27 cellular contexts compared by ENCODE assay signal in genomic region chr15:31036783-31037182, GRCh38.
"Had no signal": no experiment of that assay in that cellular context is flagged by ENCODE, and none has a peak within 500 bp of the region (broad histone marks: within the 10 kb centered on the region; RNA-seq: fewer than 3 reads in every experiment).

No MANE protein-coding gene starts in this region.

- H3K27ac Mint-ChIP-seq: immature natural killer cell; mesothelial cell of epicardium; natural killer cell; nephron progenitor cell; neural progenitor cell; stimulated activated memory B cell treated with anti-CD40 and anti-IgM and Interleukin-4, amounts not matched to agents 10 μg/mL and 1 μg/mL and 100 μg/mL, for 72 hours; stimulated activated naive CD8-positive, alpha-beta T cell treated with anti-CD3 and anti-CD28 coated beads, Interleukin-15, amount 100 ng/mL, for 72 hours had no signal

- H3K4me3 ChIP-seq: heart right ventricle, left ventricle myocardium inferior, lung, neural progenitor cell, pancreas, prostate gland, sigmoid colon, smooth muscle cell, tibial nerve, upper lobe of left lung had no signal

- H3K27me3 ChIP-seq: neural progenitor cell, pancreas, sigmoid colon, tibial nerve, upper lobe of left lung had no signal

- H3K4me2 ChIP-seq: neural progenitor cell, smooth muscle cell had no signal

- H3K36me3 Mint-ChIP-seq: mesothelial cell of epicardium; naive B cell; natural killer cell; neural progenitor cell; stimulated activated memory B cell treated with anti-CD40 and anti-IgM and Interleukin-4, amounts not matched to agents 10 μg/mL and 1 μg/mL and 100 μg/mL, for 72 hours had no signal

- H3K27ac ChIP-seq: heart right ventricle, left ventricle myocardium inferior, neural progenitor cell, pancreas, prostate gland, sigmoid colon, tibial nerve, upper lobe of left lung had no signal

- ATAC-seq: heart right ventricle; natural killer cell; pancreas; right cardiac atrium; stimulated activated memory B cell treated with anti-CD40 and anti-IgM and Interleukin-4, amounts not matched to agents 10 μg/mL and 1 μg/mL and 100 μg/mL, for 72 hours; stimulated activated naive CD8-positive, alpha-beta T cell treated with anti-CD3 and anti-CD28 coated beads, Interleukin-15, amount 100 ng/mL, for 72 hours had no signal

- H3K4me3 Mint-ChIP-seq: immature natural killer cell; mesothelial cell of epicardium; natural killer cell; nephron progenitor cell; neural progenitor cell; stimulated activated memory B cell treated with anti-CD40 and anti-IgM and Interleukin-4, amounts not matched to agents 10 μg/mL and 1 μg/mL and 100 μg/mL, for 72 hours; stimulated activated naive CD8-positive, alpha-beta T cell treated with anti-CD3 and anti-CD28 coated beads, Interleukin-15, amount 100 ng/mL, for 72 hours had no signal

- H3K4me1 ChIP-seq: neural progenitor cell, pancreas, prostate gland had no signal

- H3K9me3 Mint-ChIP-seq: immature natural killer cell; naive B cell; natural killer cell; nephron progenitor cell; stimulated activated memory B cell treated with anti-CD40 and anti-IgM and Interleukin-4, amounts not matched to agents 10 μg/mL and 1 μg/mL and 100 μg/mL, for 72 hours; stimulated activated naive CD8-positive, alpha-beta T cell treated with anti-CD3 and anti-CD28 coated beads, Interleukin-15, amount 100 ng/mL, for 72 hours had no signal

- H3K36me3 ChIP-seq: heart right ventricle, left ventricle myocardium inferior, neural progenitor cell, pancreas, prostate gland, sigmoid colon, tibial nerve, upper lobe of left lung had no signal

- H3K9ac ChIP-seq: neural progenitor cell had no signal

- H3K27me3 Mint-ChIP-seq: naive B cell; stimulated activated memory B cell treated with anti-CD40 and anti-IgM and Interleukin-4, amounts not matched to agents 10 μg/mL and 1 μg/mL and 100 μg/mL, for 72 hours had no signal

- H2AFZ ChIP-seq: neural progenitor cell had no signal

- H3K9me3 ChIP-seq: pancreas, prostate gland, sigmoid colon, tibial nerve, upper lobe of left lung had no signal

- H3K4me1 Mint-ChIP-seq: neural progenitor cell; stimulated activated naive CD8-positive, alpha-beta T cell treated with anti-CD3 and anti-CD28 coated beads, Interleukin-15, amount 100 ng/mL, for 72 hours had no signal

- DNase-seq: heart right ventricle; hypothalamus; immature natural killer cell; left ventricle myocardium inferior; mesendoderm; naive B cell; natural killer cell; nephron progenitor cell; pancreas; retina; right cardiac atrium; sigmoid colon; stimulated activated CD4-positive, alpha-beta T cell treated with anti-CD3 and anti-CD28 coated beads, Interleukin-1b, Interleukin-23, amount 100 ng/mL, for 48 hours; stimulated activated CD4-positive, alpha-beta T cell treated with anti-CD3 and anti-CD28 coated beads, Interleukin-2, amount 100 ng/mL, for 48 hours; stimulated activated CD4-positive, alpha-beta T cell treated with anti-CD3 and anti-CD28 coated beads, Interleukin-4, amount 100 ng/mL, for 4 hours; stimulated activated CD8-positive, alpha-beta memory T cell treated with anti-CD3 and anti-CD28 coated beads, Interleukin-4, amount 100 ng/mL, for 48 hours; stimulated activated naive CD4-positive, alpha-beta T cell treated with Interleukin-2 at 50 U/mL for 16 hours; stimulated activated naive CD8-positive, alpha-beta T cell treated with anti-CD3 and anti-CD28 coated beads, Interleukin-15, amount 100 ng/mL, for 72 hours; substantia nigra had no signal
